Comparison of ENCODE assay signal across 17 cellular contexts in genomic region chr19:47081095-47081494, GRCh38. TPM values are rescaled to one million over a fixed set of nuclear protein-coding genes. Genes with fewer than 3 reads are reported as not detected.
DNase-seq lines count a peak whose midpoint lies in the region; ATAC-seq and TF ChIP-seq lines count a peak whose summit lies in the region.
"Had no signal": no experiment of that assay in that cellular context is flagged by ENCODE, and none has a peak within 500 bp of the region (broad histone marks: within the 10 kb centered on the region; RNA-seq: fewer than 3 reads in every experiment).

No MANE protein-coding gene starts in this region.

- peaks cover 49% of the 10 kb centered on the region for H3K36me3 Mint-ChIP-seq in activated CD8-positive, alpha-beta T cell treated with anti-CD3 and anti-CD28 coated beads for 36 hours (ENCODE audit: low read depth)
- peaks cover 72% of the 10 kb centered on the region for H3K36me3 Mint-ChIP-seq in nephron progenitor cell (ENCODE audit: low read depth)

- H3K4me3 ChIP-seq in GM23248 (no peak overlapping the region), aorta (ENCODE audit: low read length in 2 of 2) (no peak overlapping the region)
- H3K4me3 ChIP-seq: lower lobe of right lung, suprapubic skin had no signal

- H3K36me3 ChIP-seq in GM23248 (ENCODE audit: low read depth) (peaks cover 25% of the 10 kb centered on the region; the same call in 1 of the 2 replicates), aorta (ENCODE audit: control insufficient read depth in 1 of 2, insufficient read depth in 2 of 2, low read length in 1 of 2) (peaks cover 0 to 10% of the 10 kb centered on the region in 2 donors)

- in situ Hi-C loops in GM23248 (cut with MboI), result no loop called here

- no peak overlapping the region for H2AFZ ChIP-seq in GM23248

- TF ChIP-seq CTCF in activated CD8-positive, alpha-beta T cell treated with anti-CD3 and anti-CD28 coated beads for 36 hours (IDR thresholded peaks at IDR 0.05), result no peak
- no peak for TF ChIP-seq CTCF in nephron progenitor cell (IDR thresholded peaks at IDR 0.05)

- no peak for ATAC-seq in activated CD8-positive, alpha-beta T cell treated with anti-CD3 and anti-CD28 coated beads for 36 hours
- ATAC-seq in HG03196 (IDR thresholded peaks at IDR 0.05; ENCODE audit: unreplicated experiment), result no peak
- ATAC-seq in aorta (ENCODE audit: low FRiP score), result no peak
- ATAC-seq: activated CD4-positive, CD25-positive, alpha-beta regulatory T cell treated with anti-CD3 and anti-CD28 coated beads, Interleukin-2, amount 50 U/mL, for 24 hours; lower lobe of right lung; naive thymus-derived CD4-positive, alpha-beta T cell had no signal

- H3K27ac ChIP-seq in GM23248 (0 out of 2 replicates have a peak overlapping the region, but pooled peaks have one; percentile 20), aorta (ENCODE audit: low read depth in 1 of 2, low read length in 2 of 2) (peak overlapping the region in 1 of 2 donors; percentile 49)
- H3K27ac ChIP-seq: lower lobe of right lung, suprapubic skin had no signal

- no peaks in the 10 kb centered on the region for H3K9me3 Mint-ChIP-seq in activated CD8-positive, alpha-beta T cell treated with anti-CD3 and anti-CD28 coated beads for 36 hours
- no peaks in the 10 kb centered on the region for H3K9me3 Mint-ChIP-seq in nephron progenitor cell
- H3K9me3 Mint-ChIP-seq: activated naive CD8-positive, alpha-beta T cell treated with anti-CD3 and anti-CD28 coated beads, Interleukin-2, amount 10 ng/mL, durations not matched to agents 7 days and 5 days; naive thymus-derived CD4-positive, alpha-beta T cell had no signal

- H3K27me3 ChIP-seq in GM23248 (replicated peaks; ENCODE audit: insufficient read depth), result no peaks in the 10 kb centered on the region
- no peaks in the 10 kb centered on the region for H3K27me3 ChIP-seq in aorta (ENCODE audit: control insufficient read depth in 1 of 2, insufficient read depth in 2 of 2, low read length in 1 of 2)
- H3K27me3 ChIP-seq: suprapubic skin had no signal

- no peak overlapping the region for H3K4me2 ChIP-seq in GM23248 (ENCODE audit: unreplicated experiment)

- peak; percentile 26 for DNase-seq in GM23248
- no peak for DNase-seq in activated CD8-positive, alpha-beta T cell treated with anti-CD3 and anti-CD28 coated beads for 36 hours
- DNase-seq in nephron progenitor cell, result no peak
- no peak for DNase-seq in aorta
- DNase-seq: activated naive CD8-positive, alpha-beta T cell treated with anti-CD3 and anti-CD28 coated beads, Interleukin-2, amount 10 ng/mL, durations not matched to agents 7 days and 5 days; AML-193; GF-D8; lower lobe of right lung; naive thymus-derived CD4-positive, alpha-beta T cell; NCI-H1436; NCI-H2171 treated with DMSO at 0.1 percent for 48 hours; NCI-H748 treated with DMSO at 0.1 percent for 48 hours; OCI-M1 had no signal

- H3K9ac ChIP-seq in GM23248, result no peak overlapping the region

- H3K27ac Mint-ChIP-seq in activated CD8-positive, alpha-beta T cell treated with anti-CD3 and anti-CD28 coated beads for 36 hours, result peak overlapping the region; percentile 25
- H3K27ac Mint-ChIP-seq in nephron progenitor cell, result peak overlapping the region; percentile 64
- H3K27ac Mint-ChIP-seq: progenitor cell of endocrine pancreas had no signal

- peaks cover 33% of the 10 kb centered on the region; the same call in 1 of the 2 replicates for H3F3A ChIP-seq in GM23248 (ENCODE audit: insufficient read depth)

- H4K20me1 ChIP-seq in GM23248 (ENCODE audit: insufficient read depth), result no peaks in the 10 kb centered on the region

- peaks cover 16% of the 10 kb centered on the region for H3K79me2 ChIP-seq in GM23248 (ENCODE audit: insufficient read depth)

- CTCF ChIA-PET in activated CD8-positive, alpha-beta T cell treated with anti-CD3 and anti-CD28 coated beads for 36 hours (lab: Charles Lee), result interaction anchor here (0.7 to 7.2 kb wide), 11 partner anchors 11 to 167 kb away, joined by 3 to 94 read pairs (median 4); partner anchors contain the start of gene ZC3H4

- H3K4me3 Mint-ChIP-seq in activated CD8-positive, alpha-beta T cell treated with anti-CD3 and anti-CD28 coated beads for 36 hours, result no peak overlapping the region
- no peak overlapping the region for H3K4me3 Mint-ChIP-seq in nephron progenitor cell
- H3K4me3 Mint-ChIP-seq: activated naive CD8-positive, alpha-beta T cell treated with anti-CD3 and anti-CD28 coated beads, Interleukin-2, amount 10 ng/mL, durations not matched to agents 7 days and 5 days; naive thymus-derived CD4-positive, alpha-beta T cell had no signal

- no peaks in the 10 kb centered on the region for H3K27me3 Mint-ChIP-seq in activated CD8-positive, alpha-beta T cell treated with anti-CD3 and anti-CD28 coated beads for 36 hours
- H3K27me3 Mint-ChIP-seq in nephron progenitor cell (ENCODE audit: low read depth, poor library complexity), result no peaks in the 10 kb centered on the region
- H3K27me3 Mint-ChIP-seq: activated naive CD8-positive, alpha-beta T cell treated with anti-CD3 and anti-CD28 coated beads, Interleukin-2, amount 10 ng/mL, durations not matched to agents 7 days and 5 days; naive thymus-derived CD4-positive, alpha-beta T cell; progenitor cell of endocrine pancreas had no signal

- H3K4me1 ChIP-seq in GM23248 (ENCODE audit: insufficient read depth) (peaks cover 6% of the 10 kb centered on the region; the same call in 1 of the 2 replicates), aorta (ENCODE audit: control insufficient read depth in 1 of 2, insufficient read depth in 2 of 2, low read length in 2 of 2) (no peaks in the 10 kb centered on the region)
- H3K4me1 ChIP-seq: lower lobe of right lung had no signal

- WGBS in GM23248 (ENCODE audit: low coverage in 1 of 2, low lambda C conversion rate in 2 of 2, missing lambda C conversion rate in 2 of 2), 2 experiments, result 84 to 85% methylated on average over 6 of the region's 6 CpGs
- 58 to 62% methylated on average over 6 of the region's 6 CpGs for WGBS in aorta, 2 donors

- no peaks in the 10 kb centered on the region for H3K9me2 ChIP-seq in GM23248 (ENCODE audit: insufficient read depth)

- POLR2A ChIA-PET in activated CD8-positive, alpha-beta T cell treated with anti-CD3 and anti-CD28 coated beads for 36 hours (lab: Charles Lee), result interaction anchor here (0.6 to 1.6 kb wide), 6 partner anchors 11 to 68 kb away, joined by 3 to 6 read pairs (median 4); partner anchors contain the start of genes SAE1 and TMEM160

- H3K9me3 ChIP-seq in GM23248 (ENCODE audit: low read depth), result no peaks in the 10 kb centered on the region
- no peaks in the 10 kb centered on the region for H3K9me3 ChIP-seq in aorta (ENCODE audit: control insufficient read depth, low read length)
- H3K9me3 ChIP-seq: lower lobe of right lung, suprapubic skin had no signal

- no peaks in the 10 kb centered on the region for H3K4me1 Mint-ChIP-seq in activated CD8-positive, alpha-beta T cell treated with anti-CD3 and anti-CD28 coated beads for 36 hours (ENCODE audit: low read depth)
- H3K4me1 Mint-ChIP-seq in nephron progenitor cell, result peaks cover 28% of the 10 kb centered on the region

- intact Hi-C loops in activated CD8-positive, alpha-beta T cell treated with anti-CD3 and anti-CD28 coated beads for 36 hours (cut with micrococcal nuclease), result loop anchor here (5.0 kb wide), 1 partner anchor 46 kb away; no protein-coding TSS in a partner anchor
- intact Hi-C loops in aorta (cut with DNase I), result no loop called here

RNA-seq across cellular contexts. Expression of gene ZC3H4, which starts 32.5 kb away (rescaled TPM):
- 9.1 and 9.9 TPM in 2 replicates for total RNA-seq in GM23248 (2014; rRNA removed; shearing (Covaris generic))
- polyA plus RNA-seq in GM23248 (2016; fragmentation: Nextera tagmentation; extraction: Ambion mirVana), result 6.0 and 7.0 TPM in 2 replicates
- 10 to 100 TPM; 68.5 to 70.2 TPM for total RNA-seq in activated CD8-positive, alpha-beta T cell treated with anti-CD3 and anti-CD28 coated beads for 36 hours
- total RNA-seq in aorta, result 10 to 100 TPM; 33.9 to 34.6 TPM
- 10 to 100 TPM in 1 of 2 donors, 1 to 10 TPM in 1; 5.7 to 10.4 TPM for polyA plus RNA-seq in aorta

RNA-seq across cellular contexts. Expression of gene TMEM160, which starts 32.7 kb away (rescaled TPM):
- total RNA-seq in GM23248 (2014; rRNA removed; shearing (Covaris generic)), result 21.7 and 23.8 TPM in 2 replicates
- polyA plus RNA-seq in GM23248 (2016; fragmentation: Nextera tagmentation; extraction: Ambion mirVana) (57.8 and 64.1 TPM in 2 replicates), aorta (10 to 100 TPM in 1 of 2 donors, 1 to 10 TPM in 1; 2.5 to 17.8 TPM)
- total RNA-seq in activated CD8-positive, alpha-beta T cell treated with anti-CD3 and anti-CD28 coated beads for 36 hours, result 10 to 100 TPM; 61.2 to 61.5 TPM
- total RNA-seq in aorta, result 10 to 100 TPM; 20.6 to 25.6 TPM

RNA-seq across cellular contexts. Expression of gene SAE1, which starts 49.5 kb away (rescaled TPM):
- 132 and 177 TPM in 2 replicates for total RNA-seq in GM23248 (2014; rRNA removed; shearing (Covaris generic))
- polyA plus RNA-seq in GM23248 (2016; fragmentation: Nextera tagmentation; extraction: Ambion mirVana), result 143 and 154 TPM in 2 replicates
- total RNA-seq in activated CD8-positive, alpha-beta T cell treated with anti-CD3 and anti-CD28 coated beads for 36 hours, result 100 to 1,000 TPM; 125 to 127 TPM
- total RNA-seq in aorta, result 10 to 100 TPM; 44.5 to 64.9 TPM
- polyA plus RNA-seq in aorta, result 10 to 100 TPM; 49.5 to 59.0 TPM
